In genomic region chr4:7466215-7466614, GRCh38 we compare ENCODE assay signal across 30 cellular contexts. TPM values are rescaled to one million over a fixed set of nuclear protein-coding genes. Genes with fewer than 3 reads are reported as not detected.
"Had no signal": no experiment of that assay in that cellular context is flagged by ENCODE, and none has a peak within 500 bp of the region (broad histone marks: within the 10 kb centered on the region; RNA-seq: fewer than 3 reads in every experiment).

No MANE protein-coding gene starts in this region.

- H3K27ac ChIP-seq: colonic mucosa, esophagus squamous epithelium, heart right ventricle, left lung, neural progenitor cell, prostate gland, right atrium auricular region, testis, tibial artery had no signal

- H3K4me2 ChIP-seq: neural progenitor cell, smooth muscle cell had no signal

- H2AFZ ChIP-seq: neural progenitor cell had no signal

- FAIRE-seq: keratinocyte had no signal

- H3K36me3 ChIP-seq: colonic mucosa, esophagus squamous epithelium, heart right ventricle, left lung, neural progenitor cell, prostate gland, right atrium auricular region, tibial artery had no signal

- H3K4me3 ChIP-seq: colonic mucosa, esophagus squamous epithelium, heart right ventricle, left lung, mucosa of descending colon, neural progenitor cell, prostate gland, right atrium auricular region, smooth muscle cell, testis, tibial artery had no signal

- H3K4me1 Mint-ChIP-seq: stimulated activated naive CD8-positive, alpha-beta T cell treated with anti-CD3 and anti-CD28 coated beads, Interleukin-15, amount 100 ng/mL, for 72 hours had no signal

- H3K4me1 ChIP-seq: colonic mucosa, left lung, prostate gland, right atrium auricular region, tibial artery had no signal

- H3K27me3 ChIP-seq: colonic mucosa, esophagus squamous epithelium, neural progenitor cell, right atrium auricular region, testis, tibial artery had no signal

- H3K36me3 Mint-ChIP-seq: mesothelial cell of epicardium; naive B cell; natural killer cell treated with Interleukin-12 subunit alpha and Interleukin-12 subunit beta and Interleukin-15 and Interleukin-18, amount 100 ng/mL, for 72 hours; type B pancreatic cell had no signal

- H3K27ac Mint-ChIP-seq: dendritic cell treated with granulocyte-macrophage colony-stimulating factor and Interleukin-4, amounts not matched to agents 40 ng/mL and 50 ng/mL, for 4 days; mesothelial cell of epicardium; natural killer cell treated with Interleukin-12 subunit alpha and Interleukin-12 subunit beta and Interleukin-15 and Interleukin-18, amount 100 ng/mL, for 72 hours; neural progenitor cell; stimulated activated naive CD8-positive, alpha-beta T cell treated with anti-CD3 and anti-CD28 coated beads, Interleukin-15, amount 100 ng/mL, for 72 hours; type B pancreatic cell had no signal

- DNase-seq: colonic mucosa; effector memory CD4-positive, alpha-beta T cell; erythroblast; esophagus squamous epithelium; heart right ventricle; mesenchymal stem cell; mucosa of descending colon; naive B cell; stimulated activated CD4-positive, alpha-beta T cell treated with anti-CD3 and anti-CD28 coated beads, Interleukin-12 subunit alpha, Interleukin-12 subunit beta, amount 100 ng/mL, for 4 hours; stimulated activated CD4-positive, alpha-beta T cell treated with anti-CD3 and anti-CD28 coated beads, Interleukin-1b, Interleukin-23, amount 100 ng/mL, for 48 hours; stimulated activated CD4-positive, alpha-beta T cell treated with anti-CD3 and anti-CD28 coated beads, Interleukin-4, amount 100 ng/mL, for 1 hour; stimulated activated CD8-positive, alpha-beta memory T cell treated with anti-CD3 and anti-CD28 coated beads, Interleukin-4, amount 100 ng/mL, for 48 hours; stimulated activated naive CD4-positive, alpha-beta T cell; stimulated activated naive CD8-positive, alpha-beta T cell treated with anti-CD3 and anti-CD28 coated beads, Interleukin-15, amount 100 ng/mL, for 72 hours; testis; tibial artery had no signal

- H3K9ac ChIP-seq: neural progenitor cell had no signal

- H3K9me3 ChIP-seq: colonic mucosa, esophagus squamous epithelium, left lung, mucosa of descending colon, prostate gland, testis had no signal

- ATAC-seq: heart right ventricle; left lung; mucosa of descending colon; natural killer cell treated with Interleukin-12 subunit alpha and Interleukin-12 subunit beta and Interleukin-15 and Interleukin-18, amount 100 ng/mL, for 72 hours; sciatic nerve; stimulated activated naive CD8-positive, alpha-beta T cell treated with anti-CD3 and anti-CD28 coated beads, Interleukin-15, amount 100 ng/mL, for 72 hours had no signal

- H3K4me3 Mint-ChIP-seq: dendritic cell treated with granulocyte-macrophage colony-stimulating factor and Interleukin-4, amounts not matched to agents 40 ng/mL and 50 ng/mL, for 4 days; mesothelial cell of epicardium; natural killer cell treated with Interleukin-12 subunit alpha and Interleukin-12 subunit beta and Interleukin-15 and Interleukin-18, amount 100 ng/mL, for 72 hours; neural progenitor cell; stimulated activated naive CD8-positive, alpha-beta T cell treated with anti-CD3 and anti-CD28 coated beads, Interleukin-15, amount 100 ng/mL, for 72 hours; type B pancreatic cell had no signal

- H3K9me3 Mint-ChIP-seq: dendritic cell treated with granulocyte-macrophage colony-stimulating factor and Interleukin-4, amounts not matched to agents 40 ng/mL and 50 ng/mL, for 4 days; natural killer cell treated with Interleukin-12 subunit alpha and Interleukin-12 subunit beta and Interleukin-15 and Interleukin-18, amount 100 ng/mL, for 72 hours; type B pancreatic cell had no signal

RNA-seq across cellular contexts. Expression of gene PSAPL1, which starts 31.5 kb away (rescaled TPM):
- total RNA-seq: colonic mucosa; lung microvascular endothelial cell; mesothelial cell of epicardium; mucosa of descending colon; natural killer cell treated with Interleukin-12 subunit alpha and Interleukin-12 subunit beta and Interleukin-15 and Interleukin-18, amount 100 ng/mL, for 72 hours; osteocyte; smooth muscle cell had no signal
- polyA plus RNA-seq: heart right ventricle, smooth muscle cell, urinary bladder had no signal
